Comparison of ENCODE assay signal across 8 cellular contexts in genomic region chr15:60326824-60327654, GRCh38.
DNase-seq lines count a peak whose midpoint lies in the region; ATAC-seq and TF ChIP-seq lines count a peak whose summit lies in the region.

No MANE protein-coding gene starts in this region.

- no peaks in the 10 kb centered on the region for H3K27me3 ChIP-seq in Peyer's patch

- ATAC-seq in HG03457 (IDR thresholded peaks at IDR 0.05; ENCODE audit: unreplicated experiment) = no peak

- no peak overlapping the region for H3K27ac ChIP-seq in Peyer's patch

- TF ChIP-seq CTCF in Peyer's patch (IDR thresholded peaks at IDR 0.05) = peak in 5 of 6 experiments; percentile 64 to 90 (median 82)

- TF ChIP-seq POLR2A in Peyer's patch (IDR thresholded peaks at IDR 0.05) = no peak

- no peaks in the 10 kb centered on the region for H3K9me3 ChIP-seq in Peyer's patch

- no peaks in the 10 kb centered on the region for H3K36me3 ChIP-seq in Peyer's patch

- H3K4me1 ChIP-seq in Peyer's patch = no peaks in the 10 kb centered on the region

- no peak overlapping the region for H3K4me3 ChIP-seq in Jurkat, Clone E6-1 (ENCODE audit: low read length)
- no peak overlapping the region for H3K4me3 ChIP-seq in Peyer's patch

- DNase-seq in NCI-H2081 (lab: John Stamatoyannopoulos, UW) = peak; percentile 64 to 67
- no peak for DNase-seq in NCI-H2081 treated with DMSO at 0.1 percent for 48 hours (lab: John Stamatoyannopoulos, UW)
- peak; percentile 65 for DNase-seq in Jurkat, Clone E6-1 (ENCODE audit: low read depth, low spot score)
- DNase-seq in Peyer's patch = no peak
- peak; percentile 21 for DNase-seq in cerebellum (ENCODE audit: low spot score)
- DNase-seq in medulla oblongata (ENCODE audit: extremely low spot score) = peak; percentile 84
- no peak for DNase-seq in NK-92 treated with Interleukin-12 subunit alpha and Interleukin-12 subunit beta, amount 100 ng/mL, for 24 hours (lab: John Stamatoyannopoulos, UW)

Comparison
In these comparisons a context has a peak if more than half of its experiments do, and no peak if none do; other contexts are left out.
1. DNase-seq: peak in NCI-H2081 (2 of 2), Jurkat, Clone E6-1 (single experiment), cerebellum (single experiment) and medulla oblongata (single experiment); none in NCI-H2081 treated with DMSO at 0.1 percent for 48 hours (single experiment), Peyer's patch (0 of 3) and NK-92 treated with Interleukin-12 subunit alpha and Interleukin-12 subunit beta, amount 100 ng/mL, for 24 hours (single experiment).